In the genomic region with DNA sequence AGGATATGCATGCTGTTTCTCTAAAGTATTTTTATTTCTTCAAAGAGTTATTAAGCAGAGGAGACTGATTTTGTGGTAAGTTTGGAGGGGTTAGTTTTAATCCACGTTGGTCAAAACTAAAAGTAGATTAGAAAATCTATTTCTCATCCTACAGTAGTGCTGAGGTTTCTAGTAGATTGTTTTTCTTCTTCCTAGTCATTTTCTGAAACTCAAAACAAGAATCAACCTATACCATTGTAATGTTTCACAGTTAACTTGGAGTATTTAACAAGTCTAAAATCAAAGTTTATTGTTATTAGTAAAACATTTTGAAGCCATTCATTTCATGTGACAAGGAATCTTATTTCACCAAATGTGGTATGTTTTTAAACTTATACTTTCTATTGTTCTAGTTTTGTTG, we compare ENCODE assay signal across 23 cellular contexts.
"Had no signal": no experiment of that assay in that cellular context is flagged by ENCODE, and none has a peak within 500 bp of the region (broad histone marks: within the 10 kb centered on the region; RNA-seq: fewer than 3 reads in every experiment).

No MANE protein-coding gene starts in this region.

- ATAC-seq: gastroesophageal sphincter; left ventricle myocardium superior; natural killer cell treated with Interleukin-12 subunit alpha and Interleukin-12 subunit beta and Interleukin-15 and Interleukin-18, amount 100 ng/mL, for 72 hours; right lobe of liver had no signal

- H3K9me3 Mint-ChIP-seq: natural killer cell treated with Interleukin-12 subunit alpha and Interleukin-12 subunit beta and Interleukin-15 and Interleukin-18, amount 100 ng/mL, for 72 hours; neural progenitor cell had no signal

- H3K9me3 ChIP-seq: colonic mucosa, esophagus squamous epithelium, gastroesophageal sphincter, psoas muscle, right lobe of liver, spleen, stomach, thoracic aorta, transverse colon had no signal

- DNase-seq: colonic mucosa; esophagus squamous epithelium; glutamatergic neuron; left colon; left ventricle myocardium superior; midbrain; occipital lobe; psoas muscle; retina; right lobe of liver; spleen; stimulated activated CD4-positive, alpha-beta T cell treated with anti-CD3 and anti-CD28 coated beads, Interleukin-15, amount 100 ng/mL, for 24 hours; stimulated activated CD4-positive, alpha-beta T cell treated with anti-CD3 and anti-CD28 coated beads, Interleukin-1b, Interleukin-23, amount 100 ng/mL, for 48 hours; stimulated activated CD4-positive, alpha-beta T cell treated with anti-CD3 and anti-CD28 coated beads, Interleukin-4, amount 100 ng/mL, for 24 hours; stimulated activated naive CD4-positive, alpha-beta T cell; stomach; substantia nigra; transverse colon had no signal

- H3K4me1 ChIP-seq: colonic mucosa, gastroesophageal sphincter, neural progenitor cell, psoas muscle, right lobe of liver, spleen, transverse colon had no signal

- H2AFZ ChIP-seq: neural progenitor cell had no signal

- H3K9ac ChIP-seq: neural progenitor cell had no signal

- H3K27me3 Mint-ChIP-seq: natural killer cell treated with Interleukin-12 subunit alpha and Interleukin-12 subunit beta and Interleukin-15 and Interleukin-18, amount 100 ng/mL, for 72 hours had no signal

- H3K36me3 ChIP-seq: neural progenitor cell had no signal

- H3K36me3 Mint-ChIP-seq: natural killer cell treated with Interleukin-12 subunit alpha and Interleukin-12 subunit beta and Interleukin-15 and Interleukin-18, amount 100 ng/mL, for 72 hours had no signal

- H3K4me3 ChIP-seq: colonic mucosa, esophagus squamous epithelium, gastroesophageal sphincter, lung, neural progenitor cell, psoas muscle, right lobe of liver, spleen, stomach, thoracic aorta, transverse colon had no signal

- H3K4me3 Mint-ChIP-seq: natural killer cell treated with Interleukin-12 subunit alpha and Interleukin-12 subunit beta and Interleukin-15 and Interleukin-18, amount 100 ng/mL, for 72 hours; neural progenitor cell had no signal

- H3K4me1 Mint-ChIP-seq: neural progenitor cell had no signal

- H3K27ac ChIP-seq: colonic mucosa, esophagus squamous epithelium, gastroesophageal sphincter, neural progenitor cell, psoas muscle, right lobe of liver, spleen, stomach, thoracic aorta, transverse colon had no signal

- H3K4me2 ChIP-seq: neural progenitor cell had no signal

- H3K27ac Mint-ChIP-seq: neural progenitor cell had no signal

- H3K27me3 ChIP-seq: colonic mucosa, esophagus squamous epithelium, gastroesophageal sphincter, neural progenitor cell, right lobe of liver, spleen, stomach, transverse colon had no signal
